In genomic region chr14:95134304-95134933, GRCh38 we compare ENCODE assay signal across 15 cellular contexts. TPM values are rescaled to one million over a fixed set of nuclear protein-coding genes. Genes with fewer than 3 reads are reported as not detected.
A peak's percentile ranks its signal among the peaks of the same experiment; 100 is the strongest.
DNase-seq lines count a peak whose midpoint lies in the region; ATAC-seq, FAIRE-seq and TF ChIP-seq lines count a peak whose summit lies in the region.
"Had no signal": no experiment of that assay in that cellular context is flagged by ENCODE, and none has a peak within 500 bp of the region (broad histone marks: within the 10 kb centered on the region; RNA-seq: fewer than 3 reads in every experiment).

No MANE protein-coding gene starts in this region.

- no peak overlapping the region for H3K4me3 ChIP-seq in Karpas-422 (ENCODE audit: low read length)
- H3K4me3 ChIP-seq: SJSA1 had no signal

- no peak overlapping the region for H2AFZ ChIP-seq in Karpas-422 (ENCODE audit: low read length)

- peaks cover 37 to 42% (median 38%) of the 10 kb centered on the region in 3 donors for H3K4me1 Mint-ChIP-seq in naive B cell
- H3K4me1 Mint-ChIP-seq in glutamatergic neuron (ENCODE audit: low read depth, unreplicated experiment), result peaks cover 7% of the 10 kb centered on the region

- ATAC-seq in GM21717 (IDR thresholded peaks at IDR 0.05; ENCODE audit: unreplicated experiment) (peak; percentile 47), naive B cell (ENCODE audit: low read depth in 2 of 2) (no peak)
- no peak for ATAC-seq in activated naive CD4-positive, alpha-beta T cell treated with anti-CD3 and anti-CD28 coated beads, Interleukin-2, amount 50 U/mL, for 72 hours
- ATAC-seq: left colon had no signal

- H3K27ac ChIP-seq in cingulate gyrus (ENCODE audit: low read depth, low read length) (peak overlapping the region; percentile 71), Karpas-422 (ENCODE audit: low read length) (no peak overlapping the region; the same call in 1 of the 2 replicates)
- H3K27ac ChIP-seq: SJSA1 had no signal

- peaks cover 13% of the 10 kb centered on the region for H3K4me1 ChIP-seq in Karpas-422 (ENCODE audit: low read length)

- 0 out of 2 replicates have a peak, but pooled peaks cover 3% of the 10 kb centered on the region for H4K20me1 ChIP-seq in Karpas-422 (ENCODE audit: insufficient read depth, low read depth, low read length)

- H3K36me3 ChIP-seq in Karpas-422 (ENCODE audit: insufficient read depth, low read length), result peaks cover 59% of the 10 kb centered on the region

- no peaks in the 10 kb centered on the region for H3K27me3 ChIP-seq in Karpas-422 (ENCODE audit: low read length)
- H3K27me3 ChIP-seq: SJSA1 had no signal

- no peak for TF ChIP-seq POLR2A in GM12891 (IDR thresholded peaks at IDR 0.05; ENCODE audit: low read depth, low read length)

- H3K9me2 ChIP-seq in Karpas-422 (replicated peaks; ENCODE audit: insufficient read depth, low read length), result no peaks in the 10 kb centered on the region

- H3K36me3 Mint-ChIP-seq in naive B cell (peaks cover 19 to 24% of the 10 kb centered on the region in 2 donors), glutamatergic neuron (ENCODE audit: unreplicated experiment) (no peaks in the 10 kb centered on the region)
- H3K36me3 Mint-ChIP-seq in activated naive CD4-positive, alpha-beta T cell treated with anti-CD3 and anti-CD28 coated beads, Interleukin-2, amount 50 U/mL, for 72 hours, result peaks cover 0 to 36% of the 10 kb centered on the region in 2 donors

- peaks cover 90% of the 10 kb centered on the region for H3K79me2 ChIP-seq in Karpas-422 (ENCODE audit: low read length)

- DNase-seq in GM12891 (ENCODE audit: insufficient read length, low spot score) (no peak), naive B cell (no peak), Karpas-422 (no peak), glutamatergic neuron (no peak), GM10266 (ENCODE audit: extremely low spot score) (no peak)
- no peak for DNase-seq in activated naive CD4-positive, alpha-beta T cell treated with anti-CD3 and anti-CD28 coated beads, Interleukin-2, amount 50 U/mL, for 72 hours (ENCODE audit: low spot score in 2 of 2)
- DNase-seq: CD4-positive, CD25-positive, alpha-beta regulatory T cell; cerebellar nuclear complex; left colon; NCI-H1417 treated with DMSO at 0.1 percent for 48 hours; occipital lobe had no signal

- H3K4me2 ChIP-seq in Karpas-422 (ENCODE audit: low read depth, low read length, poor library complexity, severe bottlenecking), result no peak overlapping the region

- H3K4me3 Mint-ChIP-seq in naive B cell (no peak overlapping the region), glutamatergic neuron (ENCODE audit: unreplicated experiment) (no peak overlapping the region)
- H3K4me3 Mint-ChIP-seq: CD4-positive, CD25-positive, alpha-beta regulatory T cell; IgD-negative memory B cell had no signal

- no peaks in the 10 kb centered on the region for H3K27me3 Mint-ChIP-seq in naive B cell
- H3K27me3 Mint-ChIP-seq in glutamatergic neuron (ENCODE audit: unreplicated experiment), result no peaks in the 10 kb centered on the region
- H3K27me3 Mint-ChIP-seq: CD4-positive, CD25-positive, alpha-beta regulatory T cell; IgD-negative memory B cell had no signal

- H3K9me3 Mint-ChIP-seq in naive B cell (peaks cover 0 to 5% (median 0%) of the 10 kb centered on the region in 7 donors), glutamatergic neuron (ENCODE audit: unreplicated experiment) (no peaks in the 10 kb centered on the region)
- peaks cover 0 to 5% of the 10 kb centered on the region in 2 donors for H3K9me3 Mint-ChIP-seq in activated naive CD4-positive, alpha-beta T cell treated with anti-CD3 and anti-CD28 coated beads, Interleukin-2, amount 50 U/mL, for 72 hours
- H3K9me3 Mint-ChIP-seq: CD4-positive, CD25-positive, alpha-beta regulatory T cell; IgD-negative memory B cell had no signal

- TF ChIP-seq CTCF in glutamatergic neuron (IDR thresholded peaks at IDR 0.05; ENCODE audit: partially characterized antibody, unreplicated experiment) (no peak), GM10266 (IDR thresholded peaks at IDR 0.05; ENCODE audit: control insufficient read depth, insufficient read depth, low read depth, missing control alignments) (no peak)

- peak; percentile 59 for FAIRE-seq in GM12891 (lab: Jason Lieb, UNC)

- H3K27ac Mint-ChIP-seq in naive B cell, result peak overlapping the region in 4 of 6 donors; percentile 29 to 80 (median 44)
- H3K27ac Mint-ChIP-seq in glutamatergic neuron (ENCODE audit: unreplicated experiment), result no peak overlapping the region
- peak overlapping the region in 1 of 2 donors; percentile 25 for H3K27ac Mint-ChIP-seq in activated naive CD4-positive, alpha-beta T cell treated with anti-CD3 and anti-CD28 coated beads, Interleukin-2, amount 50 U/mL, for 72 hours
- H3K27ac Mint-ChIP-seq: IgD-negative memory B cell had no signal

- no peak overlapping the region for H3K9ac ChIP-seq in Karpas-422 (ENCODE audit: low read length)

- no peaks in the 10 kb centered on the region for H3K9me3 ChIP-seq in Karpas-422 (ENCODE audit: low read length)
- H3K9me3 ChIP-seq: SJSA1 had no signal

TF ChIP-seq in GM12891, 5 proteins besides CTCF, POLR2A, EP300 and RAD21:
- TF ChIP-seq TAF1 (IDR thresholded peaks at IDR 0.05; ENCODE audit: low read depth, low read length) (no peak), POU2F2 (IDR thresholded peaks at IDR 0.05; ENCODE audit: low read depth, low read length) (no peak), POLR2AphosphoS5 (IDR thresholded peaks at IDR 0.05; ENCODE audit: low read depth, low read length) (no peak), PAX5 (IDR thresholded peaks at IDR 0.05; ENCODE audit: insufficient read depth, low read length, severe bottlenecking) (no peak), SPI1 (IDR thresholded peaks at IDR 0.05; ENCODE audit: low read depth, low read length) (no peak)
TF ChIP-seq in GM12891: peak in this region for 0.

RNA-seq across cellular contexts. Expression of gene DICER1, which starts 22.9 kb away (rescaled TPM):
- 16.7 TPM for polyA plus RNA-seq in GM12891 (2012; ENCODE audit: low read depth, missing spikeins)
- 10 to 100 TPM in 5 of 6 donors, 1 to 10 TPM in 1; 4.3 to 27.1 (median 17.5) TPM for polyA plus RNA-seq in naive B cell (ENCODE audit: low read depth in 6 of 6)
- total RNA-seq in Karpas-422 (2014; rRNA removed; shearing (Covaris generic); ENCODE audit: low replicate concordance), result 117 and 314 TPM in 2 replicates
- 113 TPM for total RNA-seq in glutamatergic neuron (ENCODE audit: unreplicated experiment)
- total RNA-seq in activated naive CD4-positive, alpha-beta T cell treated with anti-CD3 and anti-CD28 coated beads, Interleukin-2, amount 50 U/mL, for 72 hours, result 10 to 100 TPM; 48.7 to 51.0 TPM
